ENCODE assay signal across 17 cellular contexts in the genomic region with DNA sequence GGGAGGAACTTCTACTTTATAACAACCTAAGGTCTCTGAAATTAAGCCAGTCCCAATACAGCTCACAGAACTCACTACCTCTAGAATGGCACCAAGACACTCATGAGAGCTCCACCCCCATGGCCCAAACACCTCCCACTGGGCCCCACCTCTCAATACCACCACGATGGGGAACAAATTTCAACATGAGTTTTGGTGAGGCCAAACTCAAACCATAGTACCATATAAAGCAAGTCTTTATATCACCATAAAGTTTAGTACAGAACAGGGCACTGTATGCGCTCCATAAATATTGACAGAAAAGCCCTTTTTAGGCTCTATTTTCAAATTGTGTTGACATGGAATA. TPM values are rescaled to one million over a fixed set of nuclear protein-coding genes. Genes with fewer than 3 reads are reported as not detected.
DNase-seq lines count a peak whose midpoint lies in the region; ATAC-seq and TF ChIP-seq lines count a peak whose summit lies in the region.
"Had no signal": no experiment of that assay in that cellular context is flagged by ENCODE, and none has a peak within 500 bp of the region (broad histone marks: within the 10 kb centered on the region; RNA-seq: fewer than 3 reads in every experiment).

No MANE protein-coding gene starts in this region.

- no peak overlapping the region for H3K4me3 Mint-ChIP-seq in endothelial cell (ENCODE audit: unreplicated experiment)
- H3K4me3 Mint-ChIP-seq: activated CD8-positive, alpha-beta T cell treated with anti-CD3 and anti-CD28 coated beads, Interleukin-2, amount 10 ng/mL, durations not matched to agents 7 days and 5 days; activated naive CD8-positive, alpha-beta T cell treated with anti-CD3 and anti-CD28 coated beads, Interleukin-2, amount 10 ng/mL, durations not matched to agents 7 days and 5 days had no signal

- no peaks in the 10 kb centered on the region for H4K20me1 ChIP-seq in OCI-LY1 (ENCODE audit: insufficient read depth, low read length)

- H3K4me1 ChIP-seq in left ventricle myocardium inferior (peaks cover 90% of the 10 kb centered on the region), OCI-LY1 (ENCODE audit: insufficient read depth, low read length, severe bottlenecking) (peaks cover 32% of the 10 kb centered on the region), transverse colon (peaks cover 33 to 63% (median 53%) of the 10 kb centered on the region in 4 donors)

- 59% methylated on average over 2 of the region's 2 CpGs; no CpG with 5 or more reads in 1 of the 2 donors for WGBS in transverse colon (ENCODE audit: low coverage in 1 of 2), 2 donors

- H3K9ac ChIP-seq in OCI-LY1 (ENCODE audit: low read length) = no peak overlapping the region

- peaks cover 33% of the 10 kb centered on the region for H3K4me1 Mint-ChIP-seq in endothelial cell (ENCODE audit: unreplicated experiment)

- intact Hi-C loops in left ventricle myocardium inferior (cut with micrococcal nuclease) = no loop called here
- intact Hi-C loops in Right ventricle myocardium superior (cut with DNase I) = loop anchor here (10.0 kb wide), 1 partner anchor 59 kb away; no protein-coding TSS in a partner anchor
- intact Hi-C loops in transverse colon (cut with DNase I; ENCODE audit: low total_unique reads) = no loop called here

- no peaks in the 10 kb centered on the region for H3F3A ChIP-seq in OCI-LY1 (ENCODE audit: insufficient read depth, low read length)

- TF ChIP-seq EP300 in transverse colon (IDR thresholded peaks at IDR 0.05; ENCODE audit: low read depth) = no peak

- H3K9me2 ChIP-seq in OCI-LY1 (ENCODE audit: low read depth, low read length) = no peaks in the 10 kb centered on the region

- DNase-seq in left ventricle myocardium inferior = no peak
- DNase-seq in Right ventricle myocardium superior = no peak
- DNase-seq in endothelial cell (ENCODE audit: low spot score) = no peak
- DNase-seq in transverse colon = no peak
- no peak for DNase-seq in effector CD8-positive, alpha-beta T cell (lab: John Stamatoyannopoulos, UW)
- DNase-seq in effector CD4-positive, alpha-beta T cell = no peak
- DNase-seq: activated CD4-positive, CD25-positive, alpha-beta regulatory T cell; activated CD8-positive, alpha-beta T cell treated with anti-CD3 and anti-CD28 coated beads, Interleukin-2, amount 10 ng/mL, durations not matched to agents 7 days and 5 days; activated naive CD8-positive, alpha-beta T cell treated with anti-CD3 and anti-CD28 coated beads, Interleukin-2, amount 10 ng/mL, durations not matched to agents 7 days and 5 days; MV-4-11; NCI-H2029; NCI-H446; stimulated activated naive B cell treated with anti-CD40 and anti-IgM and Interleukin-4, amounts not matched to agents 10 μg/mL and 1 μg/mL and 100 μg/mL, for 72 hours; upper lobe of left lung had no signal

- TF ChIP-seq POLR2A in transverse colon (IDR thresholded peaks at IDR 0.05) = no peak

- no peaks in the 10 kb centered on the region for H3K27me3 ChIP-seq in left ventricle myocardium inferior (ENCODE audit: low read depth)
- H3K27me3 ChIP-seq in OCI-LY1 (ENCODE audit: insufficient read depth, low read length) = no peaks in the 10 kb centered on the region
- no peaks in the 10 kb centered on the region for H3K27me3 ChIP-seq in transverse colon
- H3K27me3 ChIP-seq: upper lobe of left lung had no signal

- in situ Hi-C loops in transverse colon (cut with MboI; ENCODE audit: low pct_ligation_motif_present in 1 of 4, low pct_unique_long_range_greater_than_20kb in 1 of 4, low sequenced_read_pairs in 3 of 4) = no loop called here

- H3K79me2 ChIP-seq in OCI-LY1 (ENCODE audit: insufficient read depth, low read length) = peaks cover 66% of the 10 kb centered on the region

- H3K36me3 ChIP-seq in left ventricle myocardium inferior (peaks cover 18% of the 10 kb centered on the region), OCI-LY1 (ENCODE audit: insufficient read depth, low read length) (peaks cover 56% of the 10 kb centered on the region), transverse colon (peaks cover 0 to 6% (median 0%) of the 10 kb centered on the region in 4 donors)

- H3K4me2 ChIP-seq in OCI-LY1 (ENCODE audit: low read length) = peak overlapping the region; percentile 4; the same call in 1 of the 2 replicates

- H3K9me3 ChIP-seq in left ventricle myocardium inferior (replicated peaks) (no peaks in the 10 kb centered on the region), OCI-LY1 (ENCODE audit: low read length) (no peaks in the 10 kb centered on the region), transverse colon (no peaks in the 10 kb centered on the region)
- H3K9me3 ChIP-seq: upper lobe of left lung had no signal

- H3K27ac ChIP-seq in left ventricle myocardium inferior (replicated peaks) = peak overlapping the region; percentile 100
- H3K27ac ChIP-seq in OCI-LY1 (ENCODE audit: low read depth, low read length, poor library complexity, severe bottlenecking) = no peak overlapping the region
- H3K27ac ChIP-seq in transverse colon = peak overlapping the region; percentile 71 to 100 (median 100)

- peaks cover 9% of the 10 kb centered on the region for H3K27me3 Mint-ChIP-seq in endothelial cell (ENCODE audit: unreplicated experiment)
- H3K27me3 Mint-ChIP-seq: stimulated activated naive B cell treated with anti-CD40 and anti-IgM and Interleukin-4, amounts not matched to agents 10 μg/mL and 1 μg/mL and 100 μg/mL, for 72 hours had no signal

- ATAC-seq in Right ventricle myocardium superior (ENCODE audit: poor library complexity) = no peak
- ATAC-seq in HG03108 (IDR thresholded peaks at IDR 0.05; ENCODE audit: unreplicated experiment) = no peak
- ATAC-seq: activated CD8-positive, alpha-beta T cell treated with anti-CD3 and anti-CD28 coated beads, Interleukin-2, amount 10 ng/mL, durations not matched to agents 7 days and 5 days; stimulated activated naive B cell treated with anti-CD40 and anti-IgM and Interleukin-4, amounts not matched to agents 10 μg/mL and 1 μg/mL and 100 μg/mL, for 72 hours had no signal

- H2AFZ ChIP-seq in OCI-LY1 (ENCODE audit: low read length) = no peak overlapping the region

- H3K9me3 Mint-ChIP-seq in endothelial cell (ENCODE audit: unreplicated experiment) = no peaks in the 10 kb centered on the region
- H3K9me3 Mint-ChIP-seq: activated naive CD8-positive, alpha-beta T cell treated with anti-CD3 and anti-CD28 coated beads, Interleukin-2, amount 10 ng/mL, durations not matched to agents 7 days and 5 days; activated T-helper 1 cell treated with anti-CD3 and anti-CD28 coated beads, Interleukin-12 subunit alpha, Interleukin-12 subunit beta, Interleukin-2, Interleukin-4 antibody, amounts not matched to agents 30 ng/mL and 10 ng/mL and 1 ng/mL, durations not matched to agents 14 hours and 24 hours and 36 hours; stimulated activated naive B cell treated with anti-CD40 and anti-IgM and Interleukin-4, amounts not matched to agents 10 μg/mL and 1 μg/mL and 100 μg/mL, for 72 hours had no signal

- no peak for TF ChIP-seq CTCF in left ventricle myocardium inferior (IDR thresholded peaks at IDR 0.05; ENCODE audit: borderline replicate concordance)
- TF ChIP-seq CTCF in OCI-LY1 (IDR thresholded peaks at IDR 0.05; ENCODE audit: low read length) = no peak
- TF ChIP-seq CTCF in endothelial cell (IDR thresholded peaks at IDR 0.05; ENCODE audit: unreplicated experiment) = no peak
- TF ChIP-seq CTCF in transverse colon (IDR thresholded peaks at IDR 0.05) = no peak

- peak overlapping the region; percentile 1 for H3K27ac Mint-ChIP-seq in endothelial cell (ENCODE audit: unreplicated experiment)
- H3K27ac Mint-ChIP-seq: activated CD8-positive, alpha-beta T cell treated with anti-CD3 and anti-CD28 coated beads, Interleukin-2, amount 10 ng/mL, durations not matched to agents 7 days and 5 days; activated naive CD8-positive, alpha-beta T cell treated with anti-CD3 and anti-CD28 coated beads, Interleukin-2, amount 10 ng/mL, durations not matched to agents 7 days and 5 days; activated T-helper 1 cell treated with anti-CD3 and anti-CD28 coated beads, Interleukin-12 subunit alpha, Interleukin-12 subunit beta, Interleukin-2, Interleukin-4 antibody, amounts not matched to agents 30 ng/mL and 10 ng/mL and 1 ng/mL, durations not matched to agents 14 hours and 24 hours and 36 hours had no signal

- H3K4me3 ChIP-seq in left ventricle myocardium inferior (peak overlapping the region; percentile 90), OCI-LY1 (ENCODE audit: low read depth, low read length, poor library complexity, severe bottlenecking) (peak overlapping the region; percentile 1), transverse colon (no peak overlapping the region)
- H3K4me3 ChIP-seq: upper lobe of left lung had no signal

- H3K36me3 Mint-ChIP-seq in endothelial cell (ENCODE audit: low read depth, unreplicated experiment) = peaks cover 14% of the 10 kb centered on the region

RNA-seq across cellular contexts. Expression of a gene that starts 3.3 kb away (rescaled TPM):
- total RNA-seq in left ventricle myocardium inferior (136 TPM), Right ventricle myocardium superior (145 TPM), endothelial cell (ENCODE audit: unreplicated experiment) (47.7 TPM), transverse colon (10 to 100 TPM; 74.1 to 95.6 (median 92.6) TPM)

RNA-seq across cellular contexts. Expression of a gene that starts 34.0 kb away (rescaled TPM):
- total RNA-seq in left ventricle myocardium inferior = 1.2 TPM
- 1.2 TPM for total RNA-seq in Right ventricle myocardium superior
- total RNA-seq in endothelial cell (ENCODE audit: unreplicated experiment) = 1.5 TPM
- total RNA-seq in transverse colon = 1 to 10 TPM in 3 of 4 donors, not detected in 1; 1.3 to 2.0 (median 1.8) TPM

Comparison
In these comparisons a context has a peak if more than half of its experiments do, and no peak if none do; other contexts are left out.
1. H3K4me3 ChIP-seq: peak in left ventricle myocardium inferior (single experiment) and OCI-LY1 (single experiment); none in transverse colon (0 of 4).